In genomic region chr2:235389626-235390025, GRCh38 we compare ENCODE assay signal across 17 cellular contexts.
"Had no signal": no experiment of that assay in that cellular context is flagged by ENCODE, and none has a peak within 500 bp of the region (broad histone marks: within the 10 kb centered on the region; RNA-seq: fewer than 3 reads in every experiment).

No MANE protein-coding gene starts in this region.

- H3K4me1 ChIP-seq: gastrocnemius medialis, lower lobe of right lung, parathyroid adenoma, sigmoid colon, testis, tibial artery had no signal

- DNase-seq: dorsolateral prefrontal cortex; effector CD4-positive, alpha-beta T cell; endodermal cell; foreskin fibroblast; gastrocnemius medialis; left ventricle myocardium superior; lower lobe of right lung; natural killer cell; sigmoid colon; stimulated activated CD4-positive, alpha-beta T cell treated with anti-CD3 and anti-CD28 coated beads, Interleukin-4, amount 100 ng/mL, for 24 hours; stimulated activated naive CD4-positive, alpha-beta T cell treated with Interleukin-2 at 50 U/mL for 16 hours had no signal

- ATAC-seq: gastrocnemius medialis, left ventricle myocardium superior, right cardiac atrium had no signal

- H3K27ac ChIP-seq: epithelial cell of prostate, gastrocnemius medialis, lower lobe of right lung, neutrophil, parathyroid adenoma, sigmoid colon, testis, tibial artery had no signal

- H3K4me3 ChIP-seq: gastrocnemius medialis, lower lobe of right lung, sigmoid colon, testis, tibial artery had no signal

- H2AFZ ChIP-seq: parathyroid adenoma had no signal

- H3K9me3 ChIP-seq: gastrocnemius medialis, lower lobe of right lung, neutrophil, sigmoid colon, testis, tibial artery had no signal

- H3K27me3 ChIP-seq: testis had no signal

- H3K79me2 ChIP-seq: parathyroid adenoma had no signal

- H3K9ac ChIP-seq: parathyroid adenoma had no signal

- H3K36me3 ChIP-seq: gastrocnemius medialis, lower lobe of right lung, neutrophil, sigmoid colon, tibial artery had no signal
